Comparison of ENCODE assay signal across 24 cellular contexts in the genomic region with DNA sequence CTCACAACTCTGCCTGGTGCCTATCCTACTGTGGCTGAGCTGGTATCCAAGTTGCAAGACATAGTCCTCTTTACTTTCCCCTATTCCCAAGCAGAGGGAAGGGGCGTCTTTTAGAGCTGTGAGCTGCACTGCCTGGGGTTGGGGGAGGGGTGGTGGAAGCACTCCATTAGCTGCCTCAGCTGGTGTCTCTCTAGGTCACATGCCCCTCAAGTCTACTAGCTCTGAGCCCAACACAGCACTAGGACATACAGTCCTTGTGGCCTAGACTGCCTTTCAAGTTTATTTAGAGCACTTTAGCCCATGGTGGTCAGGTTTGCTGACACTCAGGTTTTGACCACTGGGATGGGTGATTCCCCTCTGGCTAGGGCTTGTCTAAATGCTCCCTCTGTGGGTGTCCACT. TPM values are rescaled to one million over a fixed set of nuclear protein-coding genes. Genes with fewer than 3 reads are reported as not detected.
DNase-seq lines count a peak whose midpoint lies in the region; ATAC-seq, FAIRE-seq and TF ChIP-seq lines count a peak whose summit lies in the region.
"Had no signal": no experiment of that assay in that cellular context is flagged by ENCODE, and none has a peak within 500 bp of the region (broad histone marks: within the 10 kb centered on the region; RNA-seq: fewer than 3 reads in every experiment).

No MANE protein-coding gene starts in this region.

- peaks cover 15% of the 10 kb centered on the region for H3K36me3 Mint-ChIP-seq in activated naive CD8-positive, alpha-beta T cell treated with anti-CD3 and anti-CD28 coated beads, Interleukin-2, amount 50 U/mL, for 24 hours (ENCODE audit: low read depth)

- no peak overlapping the region for H3K23ac ChIP-seq in H1 (ENCODE audit: insufficient read length)

- no peak overlapping the region for H2BK15ac ChIP-seq in H1 (ENCODE audit: low read length)

- peak; percentile 34 for ATAC-seq in left ventricle myocardium superior
- ATAC-seq in activated naive CD8-positive, alpha-beta T cell treated with anti-CD3 and anti-CD28 coated beads, Interleukin-2, amount 50 U/mL, for 24 hours = no peak
- ATAC-seq: Right ventricle myocardium inferior, SK-N-SH treated with all-trans-retinoic acid at 6 μM for 48 hours had no signal

- no peak for TF ChIP-seq CTCF in H1 (IDR thresholded peaks at IDR 0.05; ENCODE audit: control extremely low read depth in 1 of 3, insufficient read depth in 1 of 3, low read depth in 1 of 3, low read length in 3 of 3)
- TF ChIP-seq CTCF in hepatocyte (IDR thresholded peaks at IDR 0.05; ENCODE audit: poor library complexity) = no peak

- H3K4me1 Mint-ChIP-seq in activated naive CD8-positive, alpha-beta T cell treated with anti-CD3 and anti-CD28 coated beads, Interleukin-2, amount 50 U/mL, for 24 hours = no peaks in the 10 kb centered on the region
- H3K4me1 Mint-ChIP-seq: B cell had no signal

- WGBS in H1 (ENCODE audit: extremely low coverage in 1 of 2, insufficient coverage in 1 of 2, insufficient read length in 1 of 2, insufficient replicate concordance in 2 of 2, low coverage in 1 of 2, low lambda C conversion rate in 2 of 2, missing lambda C conversion rate in 1 of 2), 2 experiments = 80% methylated on average over 1 of the region's 1 CpG; no CpG with 5 or more reads in 1 of the 2 experiments
- 89% methylated on average over 1 of the region's 1 CpG for WGBS in hepatocyte (ENCODE audit: low lambda C conversion rate, missing lambda C conversion rate)

- H3K9me3 Mint-ChIP-seq in activated naive CD8-positive, alpha-beta T cell treated with anti-CD3 and anti-CD28 coated beads, Interleukin-2, amount 50 U/mL, for 24 hours = no peaks in the 10 kb centered on the region

- intact Hi-C loops in left ventricle myocardium superior (cut with micrococcal nuclease) (no loop called here), cardiac septum (cut with DNase I) (no loop called here)

- H3K14ac ChIP-seq in H1 (ENCODE audit: insufficient read length) = no peak overlapping the region

- H4K91ac ChIP-seq in H1 (replicated peaks; ENCODE audit: insufficient read length, low read length) = no peak overlapping the region

- TF ChIP-seq RAD21 in H1 (IDR thresholded peaks at IDR 0.05 in 1 of 2, conservative IDR thresholded peaks at IDR 0.05 in 1 of 2; ENCODE audit: low read depth in 2 of 2, low read length in 2 of 2) = no peak

- no peak for TF ChIP-seq EP300 in H1 (IDR thresholded peaks at IDR 0.05; ENCODE audit: borderline replicate concordance in 1 of 2, low read depth in 2 of 2, low read length in 2 of 2)

- TF ChIP-seq POLR2A in H1 (IDR thresholded peaks at IDR 0.05; ENCODE audit: control extremely low read depth in 1 of 2, low read depth in 2 of 2, low read length in 2 of 2) = no peak

- CTCF ChIA-PET in H1 (lab: Charles Lee; ENCODE audit: partially characterized antibody) = interaction anchor here (1.0 to 1.9 kb wide), 4 partner anchors 16 to 109 kb away, joined by 3 to 6 read pairs (median 4); no protein-coding TSS in a partner anchor

- H4K20me1 ChIP-seq in H1 (replicated peaks in 1 of 2; ENCODE audit: control insufficient read depth in 1 of 2, insufficient read depth in 2 of 2, low read length in 2 of 2) (no peaks in the 10 kb centered on the region), hepatocyte (ENCODE audit: insufficient read depth, poor library complexity, severe bottlenecking) (no peaks in the 10 kb centered on the region)

- H2AK5ac ChIP-seq in H1 (ENCODE audit: low read depth, low read length) = no peak overlapping the region

- H3K27me3 ChIP-seq in H1 (replicated peaks in 1 of 4; ENCODE audit: control insufficient read depth in 3 of 4, extremely low read depth in 1 of 4, insufficient read depth in 3 of 4, low read length in 3 of 4) (no peaks in the 10 kb centered on the region), hepatocyte (no peaks in the 10 kb centered on the region)
- H3K27me3 ChIP-seq: SJCRH30 had no signal

- no peaks in the 10 kb centered on the region for H3K36me3 ChIP-seq in H1 (ENCODE audit: control insufficient read depth in 2 of 4, insufficient read depth in 4 of 4, low read length in 3 of 4)
- H3K36me3 ChIP-seq in hepatocyte (replicated peaks; ENCODE audit: insufficient read depth, low read depth) = no peaks in the 10 kb centered on the region

- no peak overlapping the region for H4K5ac ChIP-seq in H1 (ENCODE audit: insufficient read length, low read depth, low read length)

- H3K56ac ChIP-seq in H1 (replicated peaks; ENCODE audit: insufficient read length, low read depth, low read length) = no peak overlapping the region

- no peak overlapping the region for H3K4ac ChIP-seq in H1 (replicated peaks; ENCODE audit: insufficient read length, low read depth, low read length)

- no peak overlapping the region for H3K9ac ChIP-seq in H1 (replicated peaks in 1 of 4; ENCODE audit: extremely low read depth in 1 of 4, low read depth in 3 of 4, low read length in 3 of 4)

- no peak overlapping the region for H2BK5ac ChIP-seq in H1 (ENCODE audit: low read depth, low read length)

- H3K27me3 Mint-ChIP-seq in activated naive CD8-positive, alpha-beta T cell treated with anti-CD3 and anti-CD28 coated beads, Interleukin-2, amount 50 U/mL, for 24 hours = no peaks in the 10 kb centered on the region
- H3K27me3 Mint-ChIP-seq: B cell had no signal

- H3K9me3 ChIP-seq in H1 (ENCODE audit: insufficient read depth in 2 of 2, low read depth in 1 of 2, low read length in 1 of 2) = no peaks in the 10 kb centered on the region
- no peaks in the 10 kb centered on the region for H3K9me3 ChIP-seq in hepatocyte (ENCODE audit: low read depth)
- H3K9me3 ChIP-seq: SJCRH30 had no signal

- DNase-seq in left ventricle myocardium superior = no peak
- no peak for DNase-seq in cardiac septum (ENCODE audit: low spot score)
- no peak for DNase-seq in H1 (ENCODE audit: low read depth in 1 of 2, low spot score in 2 of 2)
- DNase-seq in myocyte (ENCODE audit: low read depth) = peak; percentile 69
- no peak for DNase-seq in GF-D8 (lab: John Stamatoyannopoulos, UW)
- DNase-seq in hepatocyte (ENCODE audit: low spot score) = no peak
- DNase-seq in activated naive CD8-positive, alpha-beta T cell treated with anti-CD3 and anti-CD28 coated beads, Interleukin-2, amount 50 U/mL, for 24 hours = no peak
- DNase-seq: Calu3, DND-41, GOT3, Kasumi-1, MV-4-11, NCI-H1105 treated with DMSO at 0.1 percent for 48 hours, NCI-H146, NCI-H1930, NCI-H2107, NCI-H524, NCI-H748 treated with DMSO at 0.1 percent for 48 hours, SJCRH30 had no signal

- H3K79me1 ChIP-seq in H1 (ENCODE audit: low read depth, low read length) = no peaks in the 10 kb centered on the region

- H3K23me2 ChIP-seq in H1 (ENCODE audit: low read depth, low read length) = no peaks in the 10 kb centered on the region

- H2BK120ac ChIP-seq in H1 (replicated peaks; ENCODE audit: low read depth, low read length) = no peak overlapping the region

- no peak overlapping the region for H3K27ac Mint-ChIP-seq in activated naive CD8-positive, alpha-beta T cell treated with anti-CD3 and anti-CD28 coated beads, Interleukin-2, amount 50 U/mL, for 24 hours
- H3K27ac Mint-ChIP-seq: B cell had no signal

- H3K9me2 ChIP-seq in hepatocyte (replicated peaks; ENCODE audit: insufficient read depth) = peaks cover 3% of the 10 kb centered on the region

- no peak overlapping the region for H3K27ac ChIP-seq in H1 (ENCODE audit: low read depth, low read length)
- no peak overlapping the region for H3K27ac ChIP-seq in hepatocyte
- H3K27ac ChIP-seq: 22Rv1, C4-2B, SJCRH30 had no signal

- POLR2A ChIA-PET in H1 (lab: Charles Lee; ENCODE audit: partially characterized antibody) = no interaction called here

- H2BK12ac ChIP-seq in H1 (ENCODE audit: low read depth, low read length) = no peak overlapping the region

- no peak overlapping the region for H3K18ac ChIP-seq in H1 (ENCODE audit: extremely low read depth, low read length)

- no peak overlapping the region for H4K8ac ChIP-seq in H1 (ENCODE audit: extremely low read depth, insufficient read depth, low read length)

- H3K79me2 ChIP-seq in H1 (ENCODE audit: control insufficient read depth in 1 of 2, insufficient read depth in 2 of 2, low read length in 2 of 2) (no peaks in the 10 kb centered on the region), hepatocyte (no peaks in the 10 kb centered on the region)

- no peak overlapping the region for H2BK20ac ChIP-seq in H1 (ENCODE audit: low read length)

- H3K4me2 ChIP-seq in H1 (ENCODE audit: insufficient read depth in 1 of 2, low read depth in 2 of 2, low read length in 2 of 2) (no peak overlapping the region), hepatocyte (no peak overlapping the region)

- FAIRE-seq in H1 (lab: Jason Lieb, UNC) = no peak

- H2AFZ ChIP-seq in H1 (ENCODE audit: low read length) = peak overlapping the region; percentile 97
- H2AFZ ChIP-seq in hepatocyte = no peak overlapping the region

- H3K4me3 ChIP-seq in H1 (ENCODE audit: extremely low read depth in 1 of 4, insufficient read depth in 2 of 4, low read depth in 3 of 4, low read length in 4 of 4) (no peak overlapping the region), hepatocyte (no peak overlapping the region)
- H3K4me3 ChIP-seq: SJCRH30 had no signal

- H3K4me1 ChIP-seq in H1 (replicated peaks in 1 of 4; ENCODE audit: control insufficient read depth in 3 of 4, insufficient read depth in 4 of 4, low read length in 3 of 4) (peaks cover 0 to 6% (median 2%) of the 10 kb centered on the region in 4 experiments; a peak in 2 of 7 replicates), hepatocyte (ENCODE audit: insufficient read depth) (no peaks in the 10 kb centered on the region)
- H3K4me1 ChIP-seq: SJCRH30 had no signal

- no peak overlapping the region for H3K4me3 Mint-ChIP-seq in activated naive CD8-positive, alpha-beta T cell treated with anti-CD3 and anti-CD28 coated beads, Interleukin-2, amount 50 U/mL, for 24 hours
- H3K4me3 Mint-ChIP-seq: B cell had no signal

TF ChIP-seq in H1, 55 proteins besides CTCF, POLR2A, EP300 and RAD21 (continues in another document):
- no peak for TF ChIP-seq TCF12 (IDR thresholded peaks at IDR 0.05; ENCODE audit: low read depth, low read length)
- no peak for TF ChIP-seq BACH1 (IDR thresholded peaks at IDR 0.05; ENCODE audit: low read length)
- no peak for TF ChIP-seq SP1 (IDR thresholded peaks at IDR 0.05; ENCODE audit: low read depth, low read length)

RNA-seq across cellular contexts. Expression of gene SREK1, which starts 54.7 kb away (rescaled TPM):
- total RNA-seq in left ventricle myocardium superior (32.3 TPM), cardiac septum (50.7 TPM), myocyte (63.1 and 75.7 TPM in 2 replicates), hepatocyte (67.8 and 91.9 TPM in 2 replicates)
- total RNA-seq in H1 (2021; fragmentation: NEBNext Ultra II Directional; extraction: Animal tissue kit (Norgen Biotek cat#: 25700)) = 37.0 and 40.4 TPM in 2 replicates
- polyA plus RNA-seq in H1 (2011; rRNA removed) (10.6 and 14.7 TPM in 2 replicates), hepatocyte (54.1 and 60.3 TPM in 2 replicates)
- polyA plus RNA-seq in H1 (2011; cell fraction: cytosol; rRNA removed) = 15.7 TPM
- polyA plus RNA-seq in H1 (2011; cell fraction: nucleus; rRNA removed) = 50.7 TPM
- 23.6 to 39.8 TPM (median 26.9 TPM) in 4 replicates for polyA plus RNA-seq in H1 (2012, experiment 1 of 2)
- 1.6 TPM for polyA plus RNA-seq in H1 (2012, experiment 2 of 2)
- polyA plus RNA-seq in H1 (2013, experiment 1 of 2) = 41.8 TPM
- polyA plus RNA-seq in H1 (2013, experiment 2 of 2) = 37.6 TPM
- 50.0 and 59.6 TPM in 2 replicates for polyA minus RNA-seq in H1 (2011; rRNA and poly(A)+ RNA removed)
- polyA minus RNA-seq in H1 (2011; cell fraction: cytosol; rRNA and poly(A)+ RNA removed) = 32.8 TPM
- 145 TPM for polyA minus RNA-seq in H1 (2011; cell fraction: nucleus; rRNA and poly(A)+ RNA removed)
- polyA plus RNA-seq in myocyte (2012) = 26.3 TPM
